30 cellular contexts compared by ENCODE assay signal in genomic region chr5:160604484-160604883, GRCh38.
"Had no signal": no experiment of that assay in that cellular context is flagged by ENCODE, and none has a peak within 500 bp of the region (broad histone marks: within the 10 kb centered on the region; RNA-seq: fewer than 3 reads in every experiment).

No MANE protein-coding gene starts in this region.

- ATAC-seq: activated CD8-positive, alpha-beta memory T cell treated with anti-CD3 and anti-CD28 coated beads, Interleukin-2, amount 10 ng/mL, durations not matched to agents 7 days and 5 days; activated CD8-positive, alpha-beta T cell treated with anti-CD3 and anti-CD28 coated beads for 36 hours; body of pancreas had no signal

- H3K27me3 Mint-ChIP-seq: activated B cell treated with CpG ODN at 0.5 μM for 24 hours; activated CD4-positive, alpha-beta memory T cell treated with anti-CD3 and anti-CD28 coated beads for 36 hours; activated CD4-positive, alpha-beta T cell treated with anti-CD3 and anti-CD28 coated beads, Interleukin-2, amount 10 ng/mL, durations not matched to agents 7 days and 5 days; activated CD8-positive, alpha-beta memory T cell treated with anti-CD3 and anti-CD28 coated beads, Interleukin-2, amount 10 ng/mL, durations not matched to agents 7 days and 5 days; activated naive CD8-positive, alpha-beta T cell treated with anti-CD3 and anti-CD28 coated beads, Interleukin-2, amount 10 ng/mL, durations not matched to agents 7 days and 5 days had no signal

- H3K27ac ChIP-seq: adrenal gland, body of pancreas, brain microvascular endothelial cell, breast epithelium, VCaP had no signal

- H3K36me3 ChIP-seq: adrenal gland, brain microvascular endothelial cell, breast epithelium had no signal

- H3K27ac Mint-ChIP-seq: activated B cell treated with CpG ODN at 0.5 μM for 24 hours; activated CD4-positive, alpha-beta memory T cell treated with anti-CD3 and anti-CD28 coated beads for 36 hours; activated CD4-positive, alpha-beta T cell treated with anti-CD3 and anti-CD28 coated beads, Interleukin-2, amount 10 ng/mL, durations not matched to agents 7 days and 5 days; activated CD8-positive, alpha-beta memory T cell treated with anti-CD3 and anti-CD28 coated beads, Interleukin-2, amount 10 ng/mL, durations not matched to agents 7 days and 5 days; activated CD8-positive, alpha-beta T cell treated with anti-CD3 and anti-CD28 coated beads for 36 hours; activated naive CD4-positive, alpha-beta T cell treated with anti-CD3 and anti-CD28 coated beads for 36 hours; activated naive CD4-positive, alpha-beta T cell treated with anti-CD3 and anti-CD28 coated beads, Interleukin-2, amount 50 U/mL, for 72 hours; activated naive CD8-positive, alpha-beta T cell treated with anti-CD3 and anti-CD28 coated beads, Interleukin-2, amount 10 ng/mL, durations not matched to agents 7 days and 5 days; activated T-cell treated with anti-CD3 and anti-CD28 coated beads, Interleukin-2, amount 50 U/mL, for 24 hours; T-helper 1 cell treated with Interleukin-12 subunit alpha and Interleukin-12 subunit beta and Interleukin-4 antibody, amounts not matched to agents 30 μg/mL and 1 μg/mL, for 36 hours; T-helper 2 cell treated with Interferon-gamma antibody and Interleukin-4, amounts not matched to agents 5 μg/mL and 100 μg/mL, for 36 hours had no signal

- H3K4me3 ChIP-seq: adrenal gland, body of pancreas, breast epithelium had no signal

- H3K4me1 ChIP-seq: adrenal gland, body of pancreas, breast epithelium had no signal

- H3K4me1 Mint-ChIP-seq: activated B cell treated with CpG ODN at 0.5 μM for 24 hours; activated CD4-positive, alpha-beta T cell treated with anti-CD3 and anti-CD28 coated beads, Interleukin-2, amount 10 ng/mL, durations not matched to agents 7 days and 5 days; activated CD8-positive, alpha-beta memory T cell treated with anti-CD3 and anti-CD28 coated beads, Interleukin-2, amount 10 ng/mL, durations not matched to agents 7 days and 5 days; activated naive CD8-positive, alpha-beta T cell treated with anti-CD3 and anti-CD28 coated beads, Interleukin-2, amount 10 ng/mL, durations not matched to agents 7 days and 5 days had no signal

- H3K27me3 ChIP-seq: adrenal gland, body of pancreas, brain microvascular endothelial cell, breast epithelium had no signal

- DNase-seq: activated B cell treated with CpG ODN at 0.5 μM for 24 hours; activated CD4-positive, alpha-beta memory T cell treated with anti-CD3 and anti-CD28 coated beads for 36 hours; activated CD4-positive, alpha-beta T cell treated with anti-CD3 and anti-CD28 coated beads, Interleukin-2, amount 10 ng/mL, durations not matched to agents 7 days and 5 days; activated CD4-positive, CD25-positive, alpha-beta regulatory T cell treated with anti-CD3 and anti-CD28 coated beads, Interleukin-2, amount 50 U/mL, for 72 hours; activated CD8-positive, alpha-beta memory T cell treated with anti-CD3 and anti-CD28 coated beads, Interleukin-2, amount 10 ng/mL, durations not matched to agents 7 days and 5 days; activated CD8-positive, alpha-beta memory T cell treated with anti-CD3 and anti-CD28 coated beads, Interleukin-2, amount 50 U/mL, for 48 hours; activated CD8-positive, alpha-beta T cell treated with anti-CD3 and anti-CD28 coated beads for 36 hours; activated effector memory CD4-positive, alpha-beta T cell treated with anti-CD3 and anti-CD28 coated beads, Interleukin-2, amount 50 U/mL, for 16 hours; activated gamma-delta T cell treated with Interleukin-2 at 50 U/mL for 16 hours; activated naive CD4-positive, alpha-beta T cell; activated naive CD4-positive, alpha-beta T cell treated with anti-CD3 and anti-CD28 coated beads for 36 hours; activated naive CD4-positive, alpha-beta T cell treated with anti-CD3 and anti-CD28 coated beads, Interleukin-2, amount 50 U/mL, for 16 hours; activated naive CD8-positive, alpha-beta T cell treated with anti-CD3 and anti-CD28 coated beads, Interleukin-2, amount 10 ng/mL, durations not matched to agents 7 days and 5 days; activated T-cell treated with anti-CD3 and anti-CD28 coated beads, Interleukin-2, amount 50 U/mL, for 24 hours; activated T-cell treated with anti-CD3 and anti-CD28 coated beads, Interleukin-2, amount 50 U/mL, for 48 hours; adrenal gland; amniotic stem cell; aorta; body of pancreas; brain microvascular endothelial cell; central memory CD4-positive, alpha-beta T cell; SW 1271; T-helper 1 cell; T-helper 2 cell; T-helper 9 cell had no signal

- H3K9me3 ChIP-seq: adrenal gland, body of pancreas, breast epithelium had no signal

- H3K36me3 Mint-ChIP-seq: activated CD4-positive, alpha-beta memory T cell treated with anti-CD3 and anti-CD28 coated beads for 36 hours; activated CD8-positive, alpha-beta memory T cell treated with anti-CD3 and anti-CD28 coated beads, Interleukin-2, amount 10 ng/mL, durations not matched to agents 7 days and 5 days; activated naive CD4-positive, alpha-beta T cell treated with anti-CD3 and anti-CD28 coated beads, Interleukin-2, amount 50 U/mL, for 72 hours; activated naive CD8-positive, alpha-beta T cell treated with anti-CD3 and anti-CD28 coated beads, Interleukin-2, amount 10 ng/mL, durations not matched to agents 7 days and 5 days had no signal

- H3K4me3 Mint-ChIP-seq: activated B cell treated with CpG ODN at 0.5 μM for 24 hours; activated CD4-positive, alpha-beta memory T cell treated with anti-CD3 and anti-CD28 coated beads for 36 hours; activated CD4-positive, alpha-beta T cell treated with anti-CD3 and anti-CD28 coated beads, Interleukin-2, amount 10 ng/mL, durations not matched to agents 7 days and 5 days; activated CD8-positive, alpha-beta memory T cell treated with anti-CD3 and anti-CD28 coated beads, Interleukin-2, amount 10 ng/mL, durations not matched to agents 7 days and 5 days; activated CD8-positive, alpha-beta T cell treated with anti-CD3 and anti-CD28 coated beads for 36 hours; activated naive CD4-positive, alpha-beta T cell treated with anti-CD3 and anti-CD28 coated beads for 36 hours; activated naive CD8-positive, alpha-beta T cell treated with anti-CD3 and anti-CD28 coated beads, Interleukin-2, amount 10 ng/mL, durations not matched to agents 7 days and 5 days; activated T-cell treated with anti-CD3 and anti-CD28 coated beads, Interleukin-2, amount 50 U/mL, for 24 hours; T-helper 1 cell treated with Interleukin-12 subunit alpha and Interleukin-12 subunit beta and Interleukin-4 antibody, amounts not matched to agents 30 μg/mL and 1 μg/mL, for 36 hours; T-helper 2 cell treated with Interferon-gamma antibody and Interleukin-4, amounts not matched to agents 5 μg/mL and 100 μg/mL, for 36 hours had no signal

- H3K9me3 Mint-ChIP-seq: activated CD4-positive, alpha-beta T cell treated with anti-CD3 and anti-CD28 coated beads, Interleukin-2, amount 10 ng/mL, durations not matched to agents 7 days and 5 days; activated CD8-positive, alpha-beta T cell treated with anti-CD3 and anti-CD28 coated beads for 36 hours; activated naive CD4-positive, alpha-beta T cell treated with anti-CD3 and anti-CD28 coated beads for 36 hours; activated naive CD4-positive, alpha-beta T cell treated with anti-CD3 and anti-CD28 coated beads, Interleukin-2, amount 50 U/mL, for 72 hours; activated naive CD8-positive, alpha-beta T cell treated with anti-CD3 and anti-CD28 coated beads, Interleukin-2, amount 10 ng/mL, durations not matched to agents 7 days and 5 days; activated T-cell treated with anti-CD3 and anti-CD28 coated beads, Interleukin-2, amount 50 U/mL, for 24 hours; T-helper 2 cell treated with Interferon-gamma antibody and Interleukin-4, amounts not matched to agents 5 μg/mL and 100 μg/mL, for 36 hours had no signal
